In the genomic region with DNA sequence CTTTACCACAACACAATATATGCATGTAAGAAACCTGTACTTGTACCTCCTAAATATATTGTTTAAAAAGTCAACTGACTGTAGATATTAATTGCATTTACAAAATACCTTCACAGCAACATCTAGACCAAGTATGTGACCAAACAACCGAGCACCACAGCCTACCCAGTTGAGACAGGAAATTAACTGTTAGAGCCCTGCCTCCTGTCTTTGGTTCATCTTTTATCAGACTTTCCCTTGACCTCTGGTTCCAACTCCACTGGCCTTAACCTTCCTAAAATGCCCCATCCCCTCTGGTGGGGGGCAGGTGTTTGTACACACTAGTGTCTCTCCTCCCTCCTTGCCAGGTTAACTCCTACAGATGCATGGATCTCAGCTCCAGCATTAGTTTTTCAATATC, we compare ENCODE assay signal across 20 cellular contexts.
"Had no signal": no experiment of that assay in that cellular context is flagged by ENCODE, and none has a peak within 500 bp of the region (broad histone marks: within the 10 kb centered on the region; RNA-seq: fewer than 3 reads in every experiment).

No MANE protein-coding gene starts in this region.

- H3K36me3 Mint-ChIP-seq: activated naive CD8-positive, alpha-beta T cell treated with anti-CD3 and anti-CD28 coated beads, Interleukin-2, amount 10 ng/mL, durations not matched to agents 7 days and 5 days; WTC11 had no signal

- H3K9me3 Mint-ChIP-seq: WTC11 had no signal

- H3K36me3 ChIP-seq: cardiac muscle cell, prostate gland, stomach, upper lobe of right lung had no signal

- H3K27ac ChIP-seq: foreskin keratinocyte, prostate gland had no signal

- ATAC-seq: foreskin keratinocyte, left colon, WTC11 had no signal

- H3K4me3 Mint-ChIP-seq: activated naive CD4-positive, alpha-beta T cell treated with anti-CD3 and anti-CD28 coated beads for 36 hours; activated naive CD8-positive, alpha-beta T cell treated with anti-CD3 and anti-CD28 coated beads, Interleukin-2, amount 10 ng/mL, durations not matched to agents 7 days and 5 days; activated T-cell treated with anti-CD3 and anti-CD28 coated beads, Interleukin-2, amount 50 U/mL, for 72 hours; naive B cell; WTC11 had no signal

- H3K27ac Mint-ChIP-seq: activated naive CD4-positive, alpha-beta T cell treated with anti-CD3 and anti-CD28 coated beads for 36 hours; activated naive CD8-positive, alpha-beta T cell treated with anti-CD3 and anti-CD28 coated beads, Interleukin-2, amount 10 ng/mL, durations not matched to agents 7 days and 5 days; activated T-cell treated with anti-CD3 and anti-CD28 coated beads, Interleukin-2, amount 50 U/mL, for 72 hours; WTC11 had no signal

- DNase-seq: activated effector memory CD4-positive, alpha-beta T cell treated with Interleukin-2 at 50 U/mL for 16 hours; activated naive CD8-positive, alpha-beta T cell treated with anti-CD3 and anti-CD28 coated beads, Interleukin-2, amount 10 ng/mL, durations not matched to agents 7 days and 5 days; effector CD8-positive, alpha-beta T cell; erythroblast; foreskin keratinocyte; left colon; naive B cell; stimulated activated CD4-positive, alpha-beta T cell treated with anti-CD3 and anti-CD28 coated beads, Interleukin-12 subunit alpha, Interleukin-12 subunit beta, amount 100 ng/mL, for 4 hours; stimulated activated CD4-positive, alpha-beta T cell treated with anti-CD3 and anti-CD28 coated beads, Interleukin-1b, Interleukin-23, amount 100 ng/mL, for 48 hours; stomach; T-helper 1 cell; upper lobe of right lung had no signal

- H3K9me3 ChIP-seq: prostate gland had no signal

- FAIRE-seq: keratinocyte, TTC549 had no signal

- H3K4me1 ChIP-seq: foreskin keratinocyte, prostate gland had no signal

- H3K4me1 Mint-ChIP-seq: naive B cell, WTC11 had no signal

- H3K27me3 ChIP-seq: cardiac muscle cell, foreskin keratinocyte, stomach, upper lobe of right lung had no signal

- H3K4me3 ChIP-seq: cardiac muscle cell, lung, prostate gland, stomach, upper lobe of right lung had no signal
